8 cellular contexts compared by ENCODE assay signal in genomic region chr9:115118471-115119156, GRCh38. TPM values are rescaled to one million over a fixed set of nuclear protein-coding genes. Genes with fewer than 3 reads are reported as not detected.
A peak's percentile ranks its signal among the peaks of the same experiment; 100 is the strongest.
DNase-seq lines count a peak whose midpoint lies in the region; ATAC-seq and TF ChIP-seq lines count a peak whose summit lies in the region.

No MANE protein-coding gene starts in this region.

- no peaks in the 10 kb centered on the region for H3K4me1 ChIP-seq in urinary bladder (ENCODE audit: insufficient read depth)

- TF ChIP-seq CTCF in endothelial cell (IDR thresholded peaks at IDR 0.05; ENCODE audit: unreplicated experiment), result no peak
- no peak for TF ChIP-seq CTCF in mesothelial cell of epicardium (IDR thresholded peaks at IDR 0.05; ENCODE audit: unreplicated experiment)

- H3K36me3 ChIP-seq in urinary bladder (ENCODE audit: insufficient read depth), result no peaks in the 10 kb centered on the region

- H3K4me3 Mint-ChIP-seq in endothelial cell (ENCODE audit: unreplicated experiment) (peak overlapping the region; percentile 86), mesothelial cell of epicardium (peak overlapping the region; percentile 68)

- H3K36me3 Mint-ChIP-seq in endothelial cell (ENCODE audit: low read depth, unreplicated experiment) (no peaks in the 10 kb centered on the region), mesothelial cell of epicardium (no peaks in the 10 kb centered on the region)

- H3K4me3 ChIP-seq in urinary bladder (ENCODE audit: low read depth, low read length), result peak overlapping the region; percentile 25

- H3K4me1 Mint-ChIP-seq in endothelial cell (ENCODE audit: unreplicated experiment) (peaks cover 3% of the 10 kb centered on the region), mesothelial cell of epicardium (peaks cover 46% of the 10 kb centered on the region)

- ATAC-seq in HG03469 (IDR thresholded peaks at IDR 0.05; ENCODE audit: unreplicated experiment) (no peak), HG03565 (IDR thresholded peaks at IDR 0.05; ENCODE audit: unreplicated experiment) (no peak)

- H3K27ac Mint-ChIP-seq in endothelial cell (ENCODE audit: unreplicated experiment), result peak overlapping the region; percentile 36
- peak overlapping the region; percentile 75 for H3K27ac Mint-ChIP-seq in mesothelial cell of epicardium

- WGBS in urinary bladder, result 2% methylated on average over 15 of the region's 15 CpGs

- peak; percentile 86 for DNase-seq in HCEC 1CT
- peak; percentile 32 for DNase-seq in NCI-H774 (lab: John Stamatoyannopoulos, UW)
- peak; percentile 25 for DNase-seq in endothelial cell (ENCODE audit: low spot score)
- peak; percentile 25 to 45 for DNase-seq in mesothelial cell of epicardium (ENCODE audit: low spot score in 2 of 2, unreplicated experiment in 2 of 2)
- no peak for DNase-seq in HuH-7 (ENCODE audit: low spot score)

- no peak overlapping the region for H3K27ac ChIP-seq in urinary bladder (ENCODE audit: low read depth)

- no peaks in the 10 kb centered on the region for H3K9me3 Mint-ChIP-seq in endothelial cell (ENCODE audit: unreplicated experiment)
- no peaks in the 10 kb centered on the region for H3K9me3 Mint-ChIP-seq in mesothelial cell of epicardium

- H3K27me3 Mint-ChIP-seq in endothelial cell (ENCODE audit: unreplicated experiment) (no peaks in the 10 kb centered on the region), mesothelial cell of epicardium (ENCODE audit: low read depth) (peaks cover 12% of the 10 kb centered on the region)

RNA-seq across cellular contexts. Expression of gene TNC, which starts 0.7 kb away (rescaled TPM):
- 10.1 TPM for total RNA-seq in endothelial cell (ENCODE audit: unreplicated experiment)
- total RNA-seq in mesothelial cell of epicardium, result 20.1 to 22.8 TPM (median 21.5 TPM) in 3 replicates
- 155 TPM for total RNA-seq in urinary bladder
- 43.5 TPM for polyA plus RNA-seq in urinary bladder
